In the genomic region with DNA sequence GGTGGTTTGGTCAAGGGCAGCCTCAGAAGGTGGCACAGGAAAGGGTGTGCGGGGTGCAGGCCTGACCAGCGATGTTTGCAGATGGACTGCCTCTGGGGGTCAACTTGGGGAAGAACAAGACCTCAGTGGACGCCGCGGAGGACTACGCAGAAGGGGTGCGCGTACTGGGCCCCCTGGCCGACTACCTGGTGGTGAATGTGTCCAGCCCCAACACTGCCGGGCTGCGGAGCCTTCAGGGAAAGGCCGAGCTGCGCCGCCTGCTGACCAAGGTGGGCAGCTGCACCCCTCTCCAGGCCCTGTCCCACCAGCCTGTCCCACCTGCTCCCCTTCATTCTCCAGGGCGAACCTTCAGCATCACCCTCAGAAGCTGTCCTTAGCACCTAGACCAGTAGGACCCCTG, we compare ENCODE assay signal across 12 cellular contexts. TPM values are rescaled to one million over a fixed set of nuclear protein-coding genes. Genes with fewer than 3 reads are reported as not detected.
DNase-seq lines count a peak whose midpoint lies in the region; ATAC-seq, FAIRE-seq and TF ChIP-seq lines count a peak whose summit lies in the region.
"Had no signal": no experiment of that assay in that cellular context is flagged by ENCODE, and none has a peak within 500 bp of the region (broad histone marks: within the 10 kb centered on the region; RNA-seq: fewer than 3 reads in every experiment).

No MANE protein-coding gene starts in this region.

- CTCF ChIA-PET in WTC11 (lab: Charles Lee) = interaction anchor here (0.6 to 2.8 kb wide), 6 partner anchors 11 to 211 kb away, joined by 3 to 9 read pairs (median 4); a partner anchor contains a TSS

- DNase-seq in WTC11 (ENCODE audit: low spot score) = peak; percentile 80
- DNase-seq in glutamatergic neuron = peak; percentile 61
- DNase-seq in progenitor cell of endocrine pancreas (ENCODE audit: low spot score, unreplicated experiment) = peak; percentile 28
- DNase-seq in SIG-M5 (lab: John Stamatoyannopoulos, UW) = no peak
- no peak for DNase-seq in head of caudate nucleus
- DNase-seq in HTR-8/SVneo (ENCODE audit: insufficient read length, low spot score) = no peak
- DNase-seq: activated T-cell treated with anti-CD3 and anti-CD28 coated beads, Interleukin-2, amount 50 U/mL, for 4 hours; adrenal gland; NCI-H1694 treated with DMSO at 0.1 percent for 48 hours; NCI-H446 treated with DMSO at 0.1 percent for 48 hours had no signal

- POLR2A ChIA-PET in WTC11 (lab: Charles Lee) = no interaction called here

- peaks cover 51% of the 10 kb centered on the region for H3K36me3 Mint-ChIP-seq in WTC11
- H3K36me3 Mint-ChIP-seq in glutamatergic neuron (ENCODE audit: unreplicated experiment) = no peaks in the 10 kb centered on the region
- H3K36me3 Mint-ChIP-seq in progenitor cell of endocrine pancreas (ENCODE audit: insufficient read depth) = peaks cover 20% of the 10 kb centered on the region

- H3K27me3 Mint-ChIP-seq in WTC11 (ENCODE audit: low read depth) = no peaks in the 10 kb centered on the region
- no peaks in the 10 kb centered on the region for H3K27me3 Mint-ChIP-seq in glutamatergic neuron (ENCODE audit: unreplicated experiment)
- H3K27me3 Mint-ChIP-seq in progenitor cell of endocrine pancreas = no peaks in the 10 kb centered on the region
- H3K27me3 Mint-ChIP-seq: stimulated activated memory B cell treated with anti-CD40 and anti-IgM and Interleukin-4, amounts not matched to agents 10 μg/mL and 1 μg/mL and 100 μg/mL, for 72 hours had no signal

- H3K27ac Mint-ChIP-seq in WTC11 (no peak overlapping the region), glutamatergic neuron (ENCODE audit: unreplicated experiment) (no peak overlapping the region), progenitor cell of endocrine pancreas (no peak overlapping the region)
- H3K27ac Mint-ChIP-seq: stimulated activated memory B cell treated with anti-CD40 and anti-IgM and Interleukin-4, amounts not matched to agents 10 μg/mL and 1 μg/mL and 100 μg/mL, for 72 hours had no signal

- no peaks in the 10 kb centered on the region for H3K4me1 Mint-ChIP-seq in WTC11
- H3K4me1 Mint-ChIP-seq in glutamatergic neuron (ENCODE audit: low read depth, unreplicated experiment) = no peaks in the 10 kb centered on the region
- H3K4me1 Mint-ChIP-seq in progenitor cell of endocrine pancreas (ENCODE audit: low read depth) = no peaks in the 10 kb centered on the region

- ATAC-seq in WTC11 = peak; percentile 98
- ATAC-seq: activated T-cell treated with anti-CD3 and anti-CD28 coated beads, Interleukin-2, amount 50 U/mL, for 4 hours; stimulated activated memory B cell treated with anti-CD40 and anti-IgM and Interleukin-4, amounts not matched to agents 10 μg/mL and 1 μg/mL and 100 μg/mL, for 72 hours had no signal

- H3K4me3 Mint-ChIP-seq in WTC11 = no peak overlapping the region
- H3K4me3 Mint-ChIP-seq in glutamatergic neuron (ENCODE audit: unreplicated experiment) = no peak overlapping the region
- no peak overlapping the region for H3K4me3 Mint-ChIP-seq in progenitor cell of endocrine pancreas (ENCODE audit: low read depth)
- H3K4me3 Mint-ChIP-seq: activated T-cell treated with anti-CD3 and anti-CD28 coated beads, Interleukin-2, amount 50 U/mL, for 4 hours; stimulated activated memory B cell treated with anti-CD40 and anti-IgM and Interleukin-4, amounts not matched to agents 10 μg/mL and 1 μg/mL and 100 μg/mL, for 72 hours had no signal

- H3K9me3 Mint-ChIP-seq in WTC11 = no peaks in the 10 kb centered on the region
- H3K9me3 Mint-ChIP-seq in glutamatergic neuron (ENCODE audit: unreplicated experiment) = peaks cover 3% of the 10 kb centered on the region
- no peaks in the 10 kb centered on the region for H3K9me3 Mint-ChIP-seq in progenitor cell of endocrine pancreas (ENCODE audit: low read depth)
- H3K9me3 Mint-ChIP-seq: activated T-cell treated with anti-CD3 and anti-CD28 coated beads, Interleukin-2, amount 50 U/mL, for 4 hours; stimulated activated memory B cell treated with anti-CD40 and anti-IgM and Interleukin-4, amounts not matched to agents 10 μg/mL and 1 μg/mL and 100 μg/mL, for 72 hours had no signal

- FAIRE-seq in HTR-8/SVneo (lab: Jason Lieb, UNC) = no peak

- intact Hi-C loops in head of caudate nucleus (cut with DNase I) = no loop called here

- 0 out of 3 replicates have a peak, but pooled peaks have one; percentile 21 for TF ChIP-seq CTCF in GM12872 (IDR thresholded peaks at IDR 0.05; ENCODE audit: insufficient read depth, low read depth, low read length)
- peak; percentile 86 for TF ChIP-seq CTCF in WTC11 (IDR thresholded peaks at IDR 0.05)
- peak; percentile 69 for TF ChIP-seq CTCF in glutamatergic neuron (IDR thresholded peaks at IDR 0.05; ENCODE audit: partially characterized antibody, unreplicated experiment)
- TF ChIP-seq CTCF in progenitor cell of endocrine pancreas (IDR thresholded peaks at IDR 0.05; ENCODE audit: unreplicated experiment) = peak; percentile 61

TF ChIP-seq in WTC11, 78 proteins besides CTCF, POLR2A, EP300 and RAD21:
- TF ChIP-seq ZNF396 (CRISPR knock-in tag; IDR thresholded peaks at IDR 0.05; ENCODE audit: borderline replicate concordance) (no peak), ETV6 (CRISPR knock-in tag; IDR thresholded peaks at IDR 0.05) (no peak), ZNF416 (CRISPR knock-in tag; IDR thresholded peaks at IDR 0.05) (no peak), SMAD3 (CRISPR knock-in tag; IDR thresholded peaks at IDR 0.05; ENCODE audit: borderline replicate concordance) (no peak)

RNA-seq across cellular contexts. Expression of a gene that starts 12.5 kb away (rescaled TPM):
- total RNA-seq in WTC11 (2021) (15.3 to 19.0 TPM (median 16.5 TPM) in 3 replicates), glutamatergic neuron (ENCODE audit: unreplicated experiment) (9.1 TPM), progenitor cell of endocrine pancreas (13.4 and 13.7 TPM in 2 replicates)

RNA-seq across cellular contexts. Expression of a gene that starts 20.8 kb away (rescaled TPM):
- total RNA-seq in WTC11 (2021) = not detected in 3 replicates
- total RNA-seq in glutamatergic neuron (ENCODE audit: unreplicated experiment) = not detected
- 0.19 and 0.27 TPM in 2 replicates for total RNA-seq in progenitor cell of endocrine pancreas
- total RNA-seq: activated T-cell treated with anti-CD3 and anti-CD28 coated beads, Interleukin-2, amount 50 U/mL, for 4 hours had no signal

RNA-seq across cellular contexts. Expression of a gene that starts 33.3 kb away (rescaled TPM):
- total RNA-seq in WTC11 (2021) (10.0 to 20.6 TPM (median 11.1 TPM) in 3 replicates), glutamatergic neuron (ENCODE audit: unreplicated experiment) (not detected), progenitor cell of endocrine pancreas (not detected in 2 replicates)

RNA-seq across cellular contexts. Expression of a gene that starts 42.0 kb away (rescaled TPM):
- total RNA-seq in WTC11 (2021) (0.37 TPM in 1 of 3 replicates, not detected in the others), glutamatergic neuron (ENCODE audit: unreplicated experiment) (not detected), progenitor cell of endocrine pancreas (0.46 TPM in 1 of 2 replicates, not detected in the other)
- total RNA-seq: activated T-cell treated with anti-CD3 and anti-CD28 coated beads, Interleukin-2, amount 50 U/mL, for 4 hours had no signal

Comparison
In these comparisons a context has a peak if more than half of its experiments do, and no peak if none do; other contexts are left out.
1. CTCF ChIP-seq: peak in every context shown above with its lines; median percentile 86 in WTC11; 69 in glutamatergic neuron; 61 in progenitor cell of endocrine pancreas; 21 in GM12872.
2. DNase-seq: peak in WTC11 (single experiment), glutamatergic neuron (single experiment) and progenitor cell of endocrine pancreas (single experiment); none in SIG-M5 (single experiment), head of caudate nucleus (0 of 42) and HTR-8/SVneo (single experiment).
3. RNA of a gene that starts 33.3 kb away (total RNA-seq): 10.0 to 20.6 TPM in WTC11; not detected in glutamatergic neuron (single experiment) and not detected in progenitor cell of endocrine pancreas; every median in the first group is over 10 times any median in the second.